Comparison of ENCODE assay signal across 14 cellular contexts in the genomic region with DNA sequence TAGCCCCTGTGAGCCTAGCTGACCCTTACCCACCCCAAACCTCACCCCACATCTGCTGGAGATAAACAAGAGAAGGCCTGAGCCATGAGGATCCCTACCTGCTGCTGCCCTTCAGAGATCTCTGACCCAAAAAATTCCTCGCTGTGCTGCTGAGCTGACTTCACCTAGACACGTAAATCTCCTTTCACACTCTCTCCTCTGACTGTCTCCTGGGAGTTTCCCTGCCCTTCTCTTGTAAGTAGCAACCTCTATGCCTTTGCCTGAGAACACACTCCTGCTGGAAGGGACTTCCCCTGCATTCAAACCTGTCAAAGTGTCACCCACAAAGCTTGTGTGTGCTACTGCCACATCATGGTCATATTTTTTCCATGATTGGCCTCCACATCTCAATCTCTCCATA.
DNase-seq lines count a peak whose midpoint lies in the region; ATAC-seq and TF ChIP-seq lines count a peak whose summit lies in the region.
"Had no signal": no experiment of that assay in that cellular context is flagged by ENCODE, and none has a peak within 500 bp of the region (broad histone marks: within the 10 kb centered on the region; RNA-seq: fewer than 3 reads in every experiment).

No MANE protein-coding gene starts in this region.

- H3K9me3 Mint-ChIP-seq in activated CD4-positive, alpha-beta T cell treated with anti-CD3 and anti-CD28 coated beads, Interleukin-2, amount 10 ng/mL, durations not matched to agents 24 days and 14 days, result peaks cover 3% of the 10 kb centered on the region
- no peaks in the 10 kb centered on the region for H3K9me3 Mint-ChIP-seq in nephron progenitor cell

- H3K4me1 ChIP-seq in esophagus squamous epithelium, result no peaks in the 10 kb centered on the region
- no peaks in the 10 kb centered on the region for H3K4me1 ChIP-seq in Peyer's patch
- H3K4me1 ChIP-seq: A549 had no signal

- peak overlapping the region; percentile 9 for H3K27ac Mint-ChIP-seq in activated CD4-positive, alpha-beta T cell treated with anti-CD3 and anti-CD28 coated beads, Interleukin-2, amount 10 ng/mL, durations not matched to agents 24 days and 14 days
- H3K27ac Mint-ChIP-seq in nephron progenitor cell, result peak overlapping the region; percentile 40
- H3K27ac Mint-ChIP-seq: activated naive CD4-positive, alpha-beta T cell treated with anti-CD3 and anti-CD28 coated beads, Interleukin-2, amount 10 ng/mL, durations not matched to agents 7 days and 5 days; stimulated activated effector memory CD8-positive, alpha-beta T cell treated with anti-CD3 and anti-CD28 coated beads, Interleukin-12 subunit alpha, Interleukin-12 subunit beta, amount 100 ng/mL, for 72 hours had no signal

- H3K4me3 ChIP-seq in esophagus squamous epithelium (no peak overlapping the region), Peyer's patch (no peak overlapping the region)
- H3K4me3 ChIP-seq: A549, SK-N-MC had no signal

- no peaks in the 10 kb centered on the region for H3K36me3 ChIP-seq in esophagus squamous epithelium
- no peaks in the 10 kb centered on the region for H3K36me3 ChIP-seq in Peyer's patch

- intact Hi-C loops in activated CD4-positive, alpha-beta T cell treated with anti-CD3 and anti-CD28 coated beads, Interleukin-2, amount 10 ng/mL, durations not matched to agents 24 days and 14 days (cut with micrococcal nuclease), result no loop called here
- intact Hi-C loops in esophagus squamous epithelium (cut with DNase I), result no loop called here

- H3K9me3 ChIP-seq in esophagus squamous epithelium (no peaks in the 10 kb centered on the region), Peyer's patch (no peaks in the 10 kb centered on the region)
- H3K9me3 ChIP-seq: A549 had no signal

- TF ChIP-seq POLR2A in esophagus squamous epithelium (IDR thresholded peaks at IDR 0.05) (no peak), Peyer's patch (IDR thresholded peaks at IDR 0.05) (no peak)

- TF ChIP-seq CTCF in nephron progenitor cell (IDR thresholded peaks at IDR 0.05) (no peak), esophagus squamous epithelium (IDR thresholded peaks at IDR 0.05) (no peak), Peyer's patch (IDR thresholded peaks at IDR 0.05) (no peak)

- DNase-seq in activated CD4-positive, alpha-beta T cell treated with anti-CD3 and anti-CD28 coated beads, Interleukin-2, amount 10 ng/mL, durations not matched to agents 24 days and 14 days, result no peak
- no peak for DNase-seq in activated CD4-positive, alpha-beta T cell treated with anti-CD3 and anti-CD28 coated beads, Interleukin-2, amount 50 U/mL, for 48 hours
- DNase-seq in nephron progenitor cell (peak; percentile 16), MV-4-11 (lab: John Stamatoyannopoulos, UW) (no peak), esophagus squamous epithelium (lab: John Stamatoyannopoulos, UW) (no peak), Peyer's patch (no peak)
- DNase-seq: activated CD4-positive, alpha-beta T cell treated with anti-CD3 and anti-CD28 coated beads for 48 hours; activated naive CD4-positive, alpha-beta T cell treated with anti-CD3 and anti-CD28 coated beads, Interleukin-2, amount 10 ng/mL, durations not matched to agents 7 days and 5 days; NCI-H1092 treated with DMSO at 0.1 percent for 48 hours had no signal

- ATAC-seq in GM21528 (IDR thresholded peaks at IDR 0.05; ENCODE audit: low FRiP score, unreplicated experiment) (peak; percentile 78), HG03159 (IDR thresholded peaks at IDR 0.05; ENCODE audit: unreplicated experiment) (peak; percentile 82)
- ATAC-seq: A549; stimulated activated effector memory CD8-positive, alpha-beta T cell treated with anti-CD3 and anti-CD28 coated beads, Interleukin-12 subunit alpha, Interleukin-12 subunit beta, amount 100 ng/mL, for 72 hours had no signal

- H3K4me3 Mint-ChIP-seq in activated CD4-positive, alpha-beta T cell treated with anti-CD3 and anti-CD28 coated beads, Interleukin-2, amount 10 ng/mL, durations not matched to agents 24 days and 14 days, result no peak overlapping the region
- no peak overlapping the region for H3K4me3 Mint-ChIP-seq in nephron progenitor cell
- H3K4me3 Mint-ChIP-seq: activated naive CD4-positive, alpha-beta T cell treated with anti-CD3 and anti-CD28 coated beads, Interleukin-2, amount 10 ng/mL, durations not matched to agents 7 days and 5 days; stimulated activated effector memory CD8-positive, alpha-beta T cell treated with anti-CD3 and anti-CD28 coated beads, Interleukin-12 subunit alpha, Interleukin-12 subunit beta, amount 100 ng/mL, for 72 hours had no signal

- no peaks in the 10 kb centered on the region for H3K4me1 Mint-ChIP-seq in activated CD4-positive, alpha-beta T cell treated with anti-CD3 and anti-CD28 coated beads, Interleukin-2, amount 10 ng/mL, durations not matched to agents 24 days and 14 days
- peaks cover 7% of the 10 kb centered on the region for H3K4me1 Mint-ChIP-seq in nephron progenitor cell
- H3K4me1 Mint-ChIP-seq: activated naive CD4-positive, alpha-beta T cell treated with anti-CD3 and anti-CD28 coated beads, Interleukin-2, amount 10 ng/mL, durations not matched to agents 7 days and 5 days; stimulated activated effector memory CD8-positive, alpha-beta T cell treated with anti-CD3 and anti-CD28 coated beads, Interleukin-12 subunit alpha, Interleukin-12 subunit beta, amount 100 ng/mL, for 72 hours had no signal

- H3K27me3 ChIP-seq in esophagus squamous epithelium (no peaks in the 10 kb centered on the region), Peyer's patch (no peaks in the 10 kb centered on the region)

- H3K27ac ChIP-seq in esophagus squamous epithelium (no peak overlapping the region), Peyer's patch (no peak overlapping the region)
- H3K27ac ChIP-seq: A549, SK-N-MC had no signal

- no peaks in the 10 kb centered on the region for H3K36me3 Mint-ChIP-seq in activated CD4-positive, alpha-beta T cell treated with anti-CD3 and anti-CD28 coated beads, Interleukin-2, amount 10 ng/mL, durations not matched to agents 24 days and 14 days (ENCODE audit: low read depth)
- H3K36me3 Mint-ChIP-seq in nephron progenitor cell (ENCODE audit: low read depth), result no peaks in the 10 kb centered on the region
- H3K36me3 Mint-ChIP-seq: activated naive CD4-positive, alpha-beta T cell treated with anti-CD3 and anti-CD28 coated beads, Interleukin-2, amount 10 ng/mL, durations not matched to agents 7 days and 5 days; stimulated activated effector memory CD8-positive, alpha-beta T cell treated with anti-CD3 and anti-CD28 coated beads, Interleukin-12 subunit alpha, Interleukin-12 subunit beta, amount 100 ng/mL, for 72 hours had no signal

- H3K27me3 Mint-ChIP-seq in activated CD4-positive, alpha-beta T cell treated with anti-CD3 and anti-CD28 coated beads, Interleukin-2, amount 10 ng/mL, durations not matched to agents 24 days and 14 days, result no peaks in the 10 kb centered on the region
- H3K27me3 Mint-ChIP-seq in nephron progenitor cell (ENCODE audit: low read depth, poor library complexity), result peaks cover 12% of the 10 kb centered on the region
- H3K27me3 Mint-ChIP-seq: activated naive CD4-positive, alpha-beta T cell treated with anti-CD3 and anti-CD28 coated beads, Interleukin-2, amount 10 ng/mL, durations not matched to agents 7 days and 5 days had no signal

- 75 to 80% methylated on average over 2 of the region's 2 CpGs for WGBS in esophagus squamous epithelium, 2 donors
